ENCODE assay signal across 8 cellular contexts in genomic region chr21:14877581-14878228, GRCh38.
DNase-seq lines count a peak whose midpoint lies in the region; ATAC-seq, FAIRE-seq and TF ChIP-seq lines count a peak whose summit lies in the region.

No MANE protein-coding gene starts in this region.

- H3K4me2 ChIP-seq in neural progenitor cell = no peak overlapping the region

- peak overlapping the region in 1 of 8 donors; percentile 0 for H3K4me3 Mint-ChIP-seq in naive B cell
- H3K4me3 Mint-ChIP-seq in neural progenitor cell = no peak overlapping the region

- TF ChIP-seq CTCF in neural progenitor cell (IDR thresholded peaks at IDR 0.05) = no peak

- H3K27me3 ChIP-seq in neural progenitor cell = no peaks in the 10 kb centered on the region

- ATAC-seq in GM18502 (IDR thresholded peaks at IDR 0.05; ENCODE audit: poor library complexity, unreplicated experiment) (peak; percentile 53), HG02943 (IDR thresholded peaks at IDR 0.05; ENCODE audit: low read depth, unreplicated experiment) (peak; percentile 39), naive B cell (ENCODE audit: low read depth in 2 of 2) (no peak)

- FAIRE-seq in GM19239 (lab: Jason Lieb, UNC) = no peak

- H3K36me3 Mint-ChIP-seq in naive B cell (no peaks in the 10 kb centered on the region), neural progenitor cell (no peaks in the 10 kb centered on the region)

- no peak overlapping the region for H2AFZ ChIP-seq in neural progenitor cell (replicated peaks)

- H3K79me2 ChIP-seq in neural progenitor cell (ENCODE audit: low read depth) = no peaks in the 10 kb centered on the region

- H3K9me3 ChIP-seq in neural progenitor cell (ENCODE audit: low read depth) = no peaks in the 10 kb centered on the region

- DNase-seq in astrocyte of the hippocampus (ENCODE audit: low read depth, low spot score) (peak; percentile 55), naive B cell (no peak), NCI-H187 (lab: John Stamatoyannopoulos, UW) (no peak), occipital lobe (lab: John Stamatoyannopoulos, UW) (no peak), neural progenitor cell (ENCODE audit: low spot score) (no peak), GM19239 (ENCODE audit: insufficient read length, low spot score) (no peak)

- no peaks in the 10 kb centered on the region for H4K20me1 ChIP-seq in neural progenitor cell (ENCODE audit: low read depth)

- H3K4me1 ChIP-seq in neural progenitor cell = peaks cover 14% of the 10 kb centered on the region

- no peaks in the 10 kb centered on the region for H3K27me3 Mint-ChIP-seq in naive B cell
- H3K27me3 Mint-ChIP-seq in neural progenitor cell (ENCODE audit: insufficient read depth, low read depth) = peaks cover 2% of the 10 kb centered on the region

- no peaks in the 10 kb centered on the region for H3K9me3 Mint-ChIP-seq in naive B cell
- H3K9me3 Mint-ChIP-seq in neural progenitor cell = peaks cover 2% of the 10 kb centered on the region

- no peak overlapping the region for H3K4me3 ChIP-seq in neural progenitor cell

- no peaks in the 10 kb centered on the region for H3F3A ChIP-seq in neural progenitor cell (ENCODE audit: low read depth)

- no peak overlapping the region for H3K9ac ChIP-seq in neural progenitor cell

- H3K27ac ChIP-seq in neural progenitor cell = no peak overlapping the region

- peaks cover 45 to 71% (median 64%) of the 10 kb centered on the region in 3 donors for H3K4me1 Mint-ChIP-seq in naive B cell
- peaks cover 38% of the 10 kb centered on the region for H3K4me1 Mint-ChIP-seq in neural progenitor cell

- peak overlapping the region in 5 of 6 donors; percentile 7 to 37 (median 19) for H3K27ac Mint-ChIP-seq in naive B cell
- H3K27ac Mint-ChIP-seq in neural progenitor cell = no peak overlapping the region

- H3K36me3 ChIP-seq in neural progenitor cell = no peaks in the 10 kb centered on the region

Comparison
In these comparisons a context has a peak if more than half of its experiments do, and no peak if none do; other contexts are left out.
1. ATAC-seq: peak in GM18502 (single experiment) and HG02943 (single experiment); none in naive B cell (0 of 2).